In the genomic region with DNA sequence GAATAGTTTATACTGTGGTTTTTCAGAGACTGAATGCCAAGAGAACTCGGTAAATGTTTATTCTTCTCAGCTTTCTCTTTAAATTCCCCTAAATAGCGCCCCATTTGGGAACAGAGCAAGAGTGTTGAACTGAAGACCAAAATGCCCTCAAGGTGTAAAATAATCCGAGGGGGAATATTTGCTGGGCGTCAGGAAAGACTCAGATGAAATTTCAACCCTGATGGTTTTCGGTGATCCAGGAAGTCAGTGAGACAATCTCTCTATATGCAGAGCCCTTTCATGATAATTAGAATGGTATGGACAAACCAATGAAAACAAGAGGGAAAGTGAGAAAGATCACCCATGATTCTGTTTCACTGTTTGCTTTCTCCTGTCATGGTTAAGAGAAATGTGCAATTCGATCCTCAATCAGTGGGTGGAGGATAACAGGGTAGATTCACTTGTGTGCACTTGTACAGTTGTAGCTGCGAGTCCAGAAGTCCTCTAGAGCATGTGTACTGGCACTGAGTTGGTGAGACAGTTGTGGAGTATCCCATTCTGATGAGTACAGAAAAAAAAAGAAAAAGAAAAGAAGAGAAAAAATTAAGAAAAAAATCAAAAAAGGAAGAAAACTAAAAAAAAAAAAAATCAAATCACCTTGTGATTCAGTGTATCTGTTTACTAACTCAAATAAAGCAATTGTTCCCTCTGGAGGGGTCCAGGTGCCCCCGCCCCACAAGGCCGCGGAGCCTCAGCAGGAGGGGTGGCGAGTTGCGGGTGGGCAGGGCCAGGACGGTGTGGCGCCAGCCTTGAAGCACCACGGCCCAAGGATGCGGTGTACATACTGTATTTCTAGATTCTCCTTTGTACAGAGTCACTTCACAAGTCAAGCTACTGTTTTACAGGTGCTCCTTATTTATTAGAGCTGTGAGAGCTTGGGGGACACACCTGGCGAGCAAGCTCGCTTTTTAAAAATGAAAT, we compare ENCODE assay signal across 8 cellular contexts.
DNase-seq lines count a peak whose midpoint lies in the region; ATAC-seq and TF ChIP-seq lines count a peak whose summit lies in the region.

No MANE protein-coding gene starts in this region.

- H3K79me2 ChIP-seq in MM.1S (ENCODE audit: low read length), result no peaks in the 10 kb centered on the region

- DNase-seq in EL (peak; percentile 18), MM.1S (no peak), RWPE2 (ENCODE audit: low spot score) (no peak), T-helper 9 cell (no peak), amniotic stem cell (lab: John Stamatoyannopoulos, UW) (no peak)
- DNase-seq in stimulated activated CD4-positive, alpha-beta T cell treated with anti-CD3 and anti-CD28 coated beads, Interleukin-2, amount 100 ng/mL, for 48 hours, result no peak

- TF ChIP-seq CTCF in MM.1S (IDR thresholded peaks at IDR 0.05; ENCODE audit: low read length) (no peak), RWPE2 (IDR thresholded peaks at IDR 0.05; ENCODE audit: poor library complexity, severe bottlenecking) (no peak)

- no peak overlapping the region for H3K27ac ChIP-seq in MM.1S (ENCODE audit: low read length)
- H3K27ac ChIP-seq in RWPE2 (ENCODE audit: poor library complexity, severe bottlenecking), result no peak overlapping the region
- H3K27ac ChIP-seq in mesodermal cell (ENCODE audit: low read depth, low read length, severe bottlenecking), result peak overlapping the region; percentile 3

- H3K4me2 ChIP-seq in MM.1S (ENCODE audit: low read depth, low read length), result peak overlapping the region; percentile 87; the same call in 1 of the 2 replicates

- H3K36me3 ChIP-seq in MM.1S (replicated peaks; ENCODE audit: insufficient read depth, low read length), result no peaks in the 10 kb centered on the region
- no peaks in the 10 kb centered on the region for H3K36me3 ChIP-seq in RWPE2 (ENCODE audit: low read depth)
- H3K36me3 ChIP-seq in mesodermal cell (ENCODE audit: control insufficient read depth, insufficient read depth, low read length), result no peaks in the 10 kb centered on the region

- ATAC-seq in RWPE2 (ENCODE audit: low read depth) (peak; percentile 52), HG03095 (IDR thresholded peaks at IDR 0.05; ENCODE audit: unreplicated experiment) (no peak)

- H2AFZ ChIP-seq in MM.1S (ENCODE audit: low read length), result no peak overlapping the region

- 90 to 96% methylated on average over 9 to 12 of the region's 18 CpGs for WGBS in mesodermal cell (ENCODE audit: insufficient coverage in 2 of 2), 2 experiments

- H4K20me1 ChIP-seq in MM.1S (ENCODE audit: insufficient read depth, low read length), result no peaks in the 10 kb centered on the region

- peaks cover 15% of the 10 kb centered on the region for H3F3A ChIP-seq in MM.1S (ENCODE audit: insufficient read depth, low read length)

- H3K27me3 ChIP-seq in MM.1S (replicated peaks; ENCODE audit: insufficient read depth, low read length) (no peaks in the 10 kb centered on the region), RWPE2 (ENCODE audit: insufficient read depth, poor library complexity, severe bottlenecking) (no peaks in the 10 kb centered on the region)

- no peaks in the 10 kb centered on the region for H3K9me3 ChIP-seq in MM.1S (replicated peaks; ENCODE audit: insufficient read depth, low read length)
- H3K9me3 ChIP-seq in RWPE2 (ENCODE audit: severe bottlenecking), result no peaks in the 10 kb centered on the region
- no peaks in the 10 kb centered on the region for H3K9me3 ChIP-seq in mesodermal cell (ENCODE audit: control insufficient read depth, low read length)

- no peak overlapping the region for H3K4me3 ChIP-seq in MM.1S (ENCODE audit: low read length)
- no peak overlapping the region for H3K4me3 ChIP-seq in RWPE2 (ENCODE audit: severe bottlenecking)
- H3K4me3 ChIP-seq in mesodermal cell (ENCODE audit: extremely low read depth, insufficient read depth, low read length, poor library complexity, severe bottlenecking), result no peak overlapping the region

- no peak overlapping the region for H3K9ac ChIP-seq in MM.1S (ENCODE audit: low read length)

- H3K4me1 ChIP-seq in MM.1S (ENCODE audit: low read length), result peaks cover 31% of the 10 kb centered on the region
- H3K4me1 ChIP-seq in RWPE2 (ENCODE audit: insufficient read depth, poor library complexity, severe bottlenecking), result peaks cover 2% of the 10 kb centered on the region
- peaks cover 18% of the 10 kb centered on the region for H3K4me1 ChIP-seq in mesodermal cell (ENCODE audit: control insufficient read depth, insufficient read depth, low read length, poor library complexity, severe bottlenecking)

- H3K9me2 ChIP-seq in MM.1S (replicated peaks; ENCODE audit: insufficient read depth, low read length), result no peaks in the 10 kb centered on the region
